20 cellular contexts compared by ENCODE assay signal in the genomic region with DNA sequence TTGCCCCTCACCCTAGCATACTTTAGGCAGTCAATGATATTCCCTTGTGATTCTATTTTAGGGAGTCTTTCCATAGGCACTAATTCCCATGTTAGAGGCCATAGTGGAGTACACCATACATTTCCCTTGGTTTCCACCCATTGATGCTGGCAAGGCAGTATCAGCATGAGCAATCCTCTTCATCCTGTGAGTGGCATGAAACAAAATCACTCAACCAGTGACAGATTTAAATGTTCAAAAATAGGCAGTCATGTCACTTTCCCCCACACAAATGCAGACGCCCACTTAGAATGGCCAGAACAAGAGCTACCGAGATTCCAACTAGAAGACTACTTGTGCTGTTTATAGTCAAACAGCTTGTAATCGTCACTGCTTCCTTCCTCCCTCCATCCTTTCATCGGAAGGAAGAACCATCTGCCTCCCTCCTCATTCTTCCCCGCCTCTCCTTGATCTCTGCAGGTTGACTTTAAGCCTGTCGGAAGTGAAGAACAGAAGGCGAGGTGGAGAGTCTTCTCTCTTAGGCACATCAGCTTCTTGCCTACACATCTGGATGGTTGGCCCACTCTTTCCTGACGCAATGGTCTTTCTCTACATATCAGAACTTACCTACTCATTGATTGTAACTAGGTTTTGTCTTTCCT. TPM values are rescaled to one million over a fixed set of nuclear protein-coding genes. Genes with fewer than 3 reads are reported as not detected.
DNase-seq lines count a peak whose midpoint lies in the region; ATAC-seq, FAIRE-seq and TF ChIP-seq lines count a peak whose summit lies in the region.
"Had no signal": no experiment of that assay in that cellular context is flagged by ENCODE, and none has a peak within 500 bp of the region (broad histone marks: within the 10 kb centered on the region; RNA-seq: fewer than 3 reads in every experiment).

No MANE protein-coding gene starts in this region.

- peak overlapping the region in 2 of 3 donors; percentile 10 to 81 for H3K27ac Mint-ChIP-seq in CD4-positive, CD25-positive, alpha-beta regulatory T cell
- peak overlapping the region; percentile 86 for H3K27ac Mint-ChIP-seq in CD8-positive, alpha-beta T cell
- H3K27ac Mint-ChIP-seq in activated CD4-positive, alpha-beta memory T cell treated with anti-CD3 and anti-CD28 coated beads for 36 hours, result peak overlapping the region; percentile 24

- H3K9me3 ChIP-seq in CD4-positive, CD25-positive, alpha-beta regulatory T cell (ENCODE audit: control insufficient read depth in 2 of 2, low read length in 2 of 2), result no peaks in the 10 kb centered on the region
- H3K9me3 ChIP-seq in CD8-positive, alpha-beta T cell (ENCODE audit: low read length), result no peaks in the 10 kb centered on the region
- H3K9me3 ChIP-seq in H1 (ENCODE audit: insufficient read depth in 2 of 2, low read depth in 1 of 2, low read length in 1 of 2), result no peaks in the 10 kb centered on the region
- H3K9me3 ChIP-seq: body of pancreas had no signal

- H2BK20ac ChIP-seq in H1 (ENCODE audit: low read length), result no peak overlapping the region

- H4K8ac ChIP-seq in H1 (ENCODE audit: extremely low read depth, insufficient read depth, low read length), result no peak overlapping the region

- no peak overlapping the region for H2BK120ac ChIP-seq in H1 (replicated peaks; ENCODE audit: low read depth, low read length)

- intact Hi-C loops in CD8-positive, alpha-beta T cell (cut with DNase I, micrococcal nuclease), result no loop called here
- intact Hi-C loops in activated CD4-positive, alpha-beta memory T cell treated with anti-CD3 and anti-CD28 coated beads for 36 hours (cut with micrococcal nuclease), result loop anchor here (2.0 kb wide), 1 partner anchor 60 kb away; no protein-coding TSS in a partner anchor

- peaks cover 11% of the 10 kb centered on the region for H3K27me3 Mint-ChIP-seq in CD4-positive, CD25-positive, alpha-beta regulatory T cell
- no peaks in the 10 kb centered on the region for H3K27me3 Mint-ChIP-seq in CD8-positive, alpha-beta T cell (ENCODE audit: low read depth)
- no peaks in the 10 kb centered on the region for H3K27me3 Mint-ChIP-seq in activated CD4-positive, alpha-beta memory T cell treated with anti-CD3 and anti-CD28 coated beads for 36 hours

- peak overlapping the region; percentile 22 for H3K4me3 ChIP-seq in CD4-positive, CD25-positive, alpha-beta regulatory T cell (ENCODE audit: low read depth, low read length)
- peak overlapping the region; percentile 26 for H3K4me3 ChIP-seq in CD8-positive, alpha-beta T cell (ENCODE audit: low read depth, low read length)
- no peak overlapping the region for H3K4me3 ChIP-seq in H1 (ENCODE audit: extremely low read depth in 1 of 4, insufficient read depth in 2 of 4, low read depth in 3 of 4, low read length in 4 of 4)
- H3K4me3 ChIP-seq: body of pancreas, sigmoid colon had no signal

- DNase-seq in CD4-positive, CD25-positive, alpha-beta regulatory T cell, result no peak
- no peak for DNase-seq in CD8-positive, alpha-beta T cell
- DNase-seq in activated CD4-positive, alpha-beta memory T cell treated with anti-CD3 and anti-CD28 coated beads for 36 hours, result peak; percentile 23
- DNase-seq in H1 (ENCODE audit: low read depth in 1 of 2, low spot score in 2 of 2) (no peak), iPS-NIHi7 (ENCODE audit: extremely low spot score) (no peak), NAMALWA (ENCODE audit: low spot score) (no peak)
- DNase-seq: activated CD8-positive, alpha-beta memory T cell treated with anti-CD3 and anti-CD28 coated beads, Interleukin-2, amount 10 ng/mL, durations not matched to agents 7 days and 5 days; AML-193; body of pancreas; H7; NCI-H2171 treated with DMSO at 0.1 percent for 48 hours; NCI-H774; SHP77 treated with DMSO at 0.1 percent for 48 hours; sigmoid colon; WERI-Rb-1 had no signal

- H3K79me1 ChIP-seq in H1 (ENCODE audit: low read depth, low read length), result no peaks in the 10 kb centered on the region

- no peak for FAIRE-seq in H1 (lab: Jason Lieb, UNC)
- FAIRE-seq: D721Med, endothelial cell of umbilical vein, keratinocyte had no signal

- no peaks in the 10 kb centered on the region for H3K79me2 ChIP-seq in H1 (ENCODE audit: control insufficient read depth in 1 of 2, insufficient read depth in 2 of 2, low read length in 2 of 2)

- no peak for TF ChIP-seq RAD21 in H1 (IDR thresholded peaks at IDR 0.05 in 1 of 2, conservative IDR thresholded peaks at IDR 0.05 in 1 of 2; ENCODE audit: low read depth in 2 of 2, low read length in 2 of 2)

- H3K4me3 Mint-ChIP-seq in CD4-positive, CD25-positive, alpha-beta regulatory T cell, result peak overlapping the region in 2 of 4 donors; percentile 44 to 84
- peak overlapping the region; percentile 52 for H3K4me3 Mint-ChIP-seq in CD8-positive, alpha-beta T cell
- peak overlapping the region; percentile 2 for H3K4me3 Mint-ChIP-seq in activated CD4-positive, alpha-beta memory T cell treated with anti-CD3 and anti-CD28 coated beads for 36 hours
- H3K4me3 Mint-ChIP-seq: activated CD8-positive, alpha-beta memory T cell treated with anti-CD3 and anti-CD28 coated beads, Interleukin-2, amount 10 ng/mL, durations not matched to agents 7 days and 5 days had no signal

- H3K9me3 Mint-ChIP-seq in CD4-positive, CD25-positive, alpha-beta regulatory T cell, result peaks cover 0 to 2% (median 0%) of the 10 kb centered on the region in 7 donors
- H3K9me3 Mint-ChIP-seq in CD8-positive, alpha-beta T cell, result no peaks in the 10 kb centered on the region
- H3K9me3 Mint-ChIP-seq in activated CD4-positive, alpha-beta memory T cell treated with anti-CD3 and anti-CD28 coated beads for 36 hours, result no peaks in the 10 kb centered on the region

- H3K4ac ChIP-seq in H1 (replicated peaks; ENCODE audit: insufficient read length, low read depth, low read length), result no peak overlapping the region

- WGBS in H1 (ENCODE audit: extremely low coverage in 1 of 2, insufficient coverage in 1 of 2, insufficient read length in 1 of 2, insufficient replicate concordance in 2 of 2, low coverage in 1 of 2, low lambda C conversion rate in 2 of 2, missing lambda C conversion rate in 1 of 2), 2 experiments, result 82% methylated on average over 8 of the region's 8 CpGs; no CpG with 5 or more reads in 1 of the 2 experiments

- peaks cover under 1% of the 10 kb centered on the region for H3K27me3 ChIP-seq in CD4-positive, CD25-positive, alpha-beta regulatory T cell (ENCODE audit: control insufficient read depth, insufficient read depth, low read length)
- no peaks in the 10 kb centered on the region for H3K27me3 ChIP-seq in CD8-positive, alpha-beta T cell (ENCODE audit: insufficient read depth, low read length)
- H3K27me3 ChIP-seq in H1 (replicated peaks in 1 of 4; ENCODE audit: control insufficient read depth in 3 of 4, extremely low read depth in 1 of 4, insufficient read depth in 3 of 4, low read length in 3 of 4), result no peaks in the 10 kb centered on the region
- H3K27me3 ChIP-seq: body of pancreas, sigmoid colon had no signal

- peaks cover 5% of the 10 kb centered on the region for H3K4me1 ChIP-seq in CD4-positive, CD25-positive, alpha-beta regulatory T cell (ENCODE audit: control insufficient read depth, insufficient read depth, low read length, poor library complexity, severe bottlenecking)
- H3K4me1 ChIP-seq in CD8-positive, alpha-beta T cell (ENCODE audit: insufficient read depth, low read length), result peaks cover 34% of the 10 kb centered on the region
- no peaks in the 10 kb centered on the region for H3K4me1 ChIP-seq in H1 (replicated peaks in 1 of 4; ENCODE audit: control insufficient read depth in 3 of 4, insufficient read depth in 4 of 4, low read length in 3 of 4)
- H3K4me1 ChIP-seq: body of pancreas, sigmoid colon had no signal

- CTCF ChIA-PET in CD8-positive, alpha-beta T cell (lab: Charles Lee), result interaction anchor here (0.7 to 2.0 kb wide), 6 partner anchors 17 to 67 kb away, joined by 3 to 5 read pairs (median 4); a partner anchor contains a TSS
- CTCF ChIA-PET in activated CD4-positive, alpha-beta memory T cell treated with anti-CD3 and anti-CD28 coated beads for 36 hours (lab: Charles Lee), result interaction anchor here (0.9 to 2.0 kb wide), 3 partner anchors 19 to 308 kb away, joined by 3 to 6 read pairs (median 3); no protein-coding TSS in a partner anchor
- CTCF ChIA-PET in H1 (lab: Charles Lee; ENCODE audit: partially characterized antibody), result interaction anchor here (1.1 to 2.1 kb wide), 2 partner anchors 13 to 46 kb away, joined by 4 to 7 read pairs; no protein-coding TSS in a partner anchor

- no peak overlapping the region for H3K56ac ChIP-seq in H1 (replicated peaks; ENCODE audit: insufficient read length, low read depth, low read length)

- no peaks in the 10 kb centered on the region for H3K23me2 ChIP-seq in H1 (ENCODE audit: low read depth, low read length)

- H3K14ac ChIP-seq in H1 (ENCODE audit: insufficient read length), result no peak overlapping the region

- peak overlapping the region; percentile 66; the same call in 1 of the 2 replicates for H2AFZ ChIP-seq in H1 (ENCODE audit: low read length)

- H4K20me1 ChIP-seq in H1 (replicated peaks in 1 of 2; ENCODE audit: control insufficient read depth in 1 of 2, insufficient read depth in 2 of 2, low read length in 2 of 2), result no peaks in the 10 kb centered on the region

- TF ChIP-seq EP300 in H1 (IDR thresholded peaks at IDR 0.05; ENCODE audit: borderline replicate concordance in 1 of 2, low read depth in 2 of 2, low read length in 2 of 2), result no peak

- no peak overlapping the region for H2BK12ac ChIP-seq in H1 (ENCODE audit: low read depth, low read length)

- ATAC-seq in CD4-positive, CD25-positive, alpha-beta regulatory T cell (ENCODE audit: low read depth in 2 of 2), result no peak
- ATAC-seq in CD8-positive, alpha-beta T cell, result peak; percentile 25
- ATAC-seq in GM21515 (IDR thresholded peaks at IDR 0.05; ENCODE audit: unreplicated experiment) (no peak), HG02798 (IDR thresholded peaks at IDR 0.05; ENCODE audit: poor library complexity, unreplicated experiment) (no peak)
- ATAC-seq: body of pancreas had no signal

- H2AK5ac ChIP-seq in H1 (ENCODE audit: low read depth, low read length), result no peak overlapping the region

- H3K4me1 Mint-ChIP-seq in CD4-positive, CD25-positive, alpha-beta regulatory T cell, result peaks cover 6 to 25% (median 11%) of the 10 kb centered on the region in 4 donors
- H3K4me1 Mint-ChIP-seq in CD8-positive, alpha-beta T cell (ENCODE audit: low read depth), result peaks cover 29% of the 10 kb centered on the region
- peaks cover 24% of the 10 kb centered on the region for H3K4me1 Mint-ChIP-seq in activated CD4-positive, alpha-beta memory T cell treated with anti-CD3 and anti-CD28 coated beads for 36 hours (ENCODE audit: low read depth)

- no peak overlapping the region for H4K5ac ChIP-seq in H1 (ENCODE audit: insufficient read length, low read depth, low read length)

- H3K23ac ChIP-seq in H1 (ENCODE audit: insufficient read length), result no peak overlapping the region

- no peaks in the 10 kb centered on the region for H3K36me3 Mint-ChIP-seq in CD4-positive, CD25-positive, alpha-beta regulatory T cell
- H3K36me3 Mint-ChIP-seq in CD8-positive, alpha-beta T cell, result no peaks in the 10 kb centered on the region
- no peaks in the 10 kb centered on the region for H3K36me3 Mint-ChIP-seq in activated CD4-positive, alpha-beta memory T cell treated with anti-CD3 and anti-CD28 coated beads for 36 hours
- H3K36me3 Mint-ChIP-seq: activated CD8-positive, alpha-beta memory T cell treated with anti-CD3 and anti-CD28 coated beads, Interleukin-2, amount 10 ng/mL, durations not matched to agents 7 days and 5 days had no signal

- TF ChIP-seq POLR2A in H1 (IDR thresholded peaks at IDR 0.05; ENCODE audit: control extremely low read depth in 1 of 2, low read depth in 2 of 2, low read length in 2 of 2), result no peak

- no peak overlapping the region for H2BK5ac ChIP-seq in H1 (ENCODE audit: low read depth, low read length)

- H3K9ac ChIP-seq in H1 (replicated peaks in 1 of 4; ENCODE audit: extremely low read depth in 1 of 4, low read depth in 3 of 4, low read length in 3 of 4), result no peak overlapping the region

- H3K18ac ChIP-seq in H1 (ENCODE audit: extremely low read depth, low read length), result no peak overlapping the region

- H3K27ac ChIP-seq in CD4-positive, CD25-positive, alpha-beta regulatory T cell (ENCODE audit: insufficient read depth, low read length, poor library complexity, severe bottlenecking), result no peak overlapping the region
- peak overlapping the region; percentile 38 for H3K27ac ChIP-seq in CD8-positive, alpha-beta T cell (ENCODE audit: low read depth, low read length)
- H3K27ac ChIP-seq in H1 (ENCODE audit: low read depth, low read length), result no peak overlapping the region
- H3K27ac ChIP-seq: body of pancreas, sigmoid colon, WERI-Rb-1 had no signal

- H3K4me2 ChIP-seq in H1 (ENCODE audit: insufficient read depth in 1 of 2, low read depth in 2 of 2, low read length in 2 of 2), result no peak overlapping the region

- H2BK15ac ChIP-seq in H1 (ENCODE audit: low read length), result no peak overlapping the region

- TF ChIP-seq CTCF in CD8-positive, alpha-beta T cell (IDR thresholded peaks at IDR 0.05), result no peak
- TF ChIP-seq CTCF in H1 (IDR thresholded peaks at IDR 0.05; ENCODE audit: control extremely low read depth in 1 of 3, insufficient read depth in 1 of 3, low read depth in 1 of 3, low read length in 3 of 3), result no peak

- H4K91ac ChIP-seq in H1 (replicated peaks; ENCODE audit: insufficient read length, low read length), result no peak overlapping the region

- POLR2A ChIA-PET in CD8-positive, alpha-beta T cell (lab: Charles Lee), result interaction anchor here (1.0 to 1.5 kb wide), 4 partner anchors 10 to 42 kb away, joined by 3 to 7 read pairs (median 4); a partner anchor contains a TSS
- POLR2A ChIA-PET in activated CD4-positive, alpha-beta memory T cell treated with anti-CD3 and anti-CD28 coated beads for 36 hours (lab: Charles Lee), result interaction anchor here (0.6 kb wide), 1 partner anchor 162 kb away, joined by 3 read pairs; no protein-coding TSS in a partner anchor
- POLR2A ChIA-PET in H1 (lab: Charles Lee; ENCODE audit: partially characterized antibody), result interaction anchor here (1.5 kb wide), 1 partner anchor 38 kb away, joined by 3 read pairs; no protein-coding TSS in a partner anchor

- no peaks in the 10 kb centered on the region for H3K36me3 ChIP-seq in CD4-positive, CD25-positive, alpha-beta regulatory T cell (ENCODE audit: control insufficient read depth, insufficient read depth, low read length)
- H3K36me3 ChIP-seq in CD8-positive, alpha-beta T cell (ENCODE audit: insufficient read depth, low read length), result no peaks in the 10 kb centered on the region
- H3K36me3 ChIP-seq in H1 (ENCODE audit: control insufficient read depth in 2 of 4, insufficient read depth in 4 of 4, low read length in 3 of 4), result no peaks in the 10 kb centered on the region
- H3K36me3 ChIP-seq: sigmoid colon, WERI-Rb-1 had no signal

RNA-seq across cellular contexts. Expression of a gene that starts 22.5 kb away (rescaled TPM):
- 2.9 TPM for total RNA-seq in CD4-positive, CD25-positive, alpha-beta regulatory T cell
- polyA plus RNA-seq in CD4-positive, CD25-positive, alpha-beta regulatory T cell, result under 1 TPM in 3 of 4 donors, not detected in 1; 0.25 to 0.84 (median 0.26) TPM
- total RNA-seq in CD8-positive, alpha-beta T cell, result 10 to 100 TPM in 1 of 2 experiments, 1 to 10 TPM in 1; 9.0 to 12.9 TPM
- 1 to 10 TPM; 4.8 to 6.8 TPM for total RNA-seq in activated CD4-positive, alpha-beta memory T cell treated with anti-CD3 and anti-CD28 coated beads for 36 hours
- total RNA-seq in H1 (2021; fragmentation: NEBNext Ultra II Directional; extraction: Animal tissue kit (Norgen Biotek cat#: 25700)), result 6.8 and 7.9 TPM in 2 replicates
- 2.9 and 3.8 TPM in 2 replicates for polyA plus RNA-seq in H1 (2011; rRNA removed)
- 3.4 TPM for polyA plus RNA-seq in H1 (2011; cell fraction: cytosol; rRNA removed)
- 5.9 TPM for polyA plus RNA-seq in H1 (2011; cell fraction: nucleus; rRNA removed)
- polyA plus RNA-seq in H1 (2012, experiment 1 of 2), result 2.7 to 5.7 TPM (median 3.8 TPM) in 4 replicates
- 4.8 TPM for polyA plus RNA-seq in H1 (2012, experiment 2 of 2)
- 2.7 TPM for polyA plus RNA-seq in H1 (2013, experiment 1 of 2)
- polyA plus RNA-seq in H1 (2013, experiment 2 of 2), result 3.0 TPM
- 8.9 and 9.3 TPM in 2 replicates for polyA minus RNA-seq in H1 (2011; rRNA and poly(A)+ RNA removed)
- polyA minus RNA-seq in H1 (2011; cell fraction: cytosol; rRNA and poly(A)+ RNA removed), result 3.4 TPM
- polyA minus RNA-seq in H1 (2011; cell fraction: nucleus; rRNA and poly(A)+ RNA removed), result 3.1 TPM

RNA-seq across cellular contexts. Expression of a gene that starts 41.8 kb away (rescaled TPM):
- total RNA-seq in CD4-positive, CD25-positive, alpha-beta regulatory T cell, result 1,575 TPM
- polyA plus RNA-seq in CD4-positive, CD25-positive, alpha-beta regulatory T cell, result 1,000 to 10,000 TPM; 4,189 to 7,317 (median 5,908) TPM
- 1,000 to 10,000 TPM; 2,340 to 2,437 TPM for total RNA-seq in CD8-positive, alpha-beta T cell
- 1,000 to 10,000 TPM; 1,539 to 1,545 TPM for total RNA-seq in activated CD4-positive, alpha-beta memory T cell treated with anti-CD3 and anti-CD28 coated beads for 36 hours
- 1,233 and 1,283 TPM in 2 replicates for total RNA-seq in H1 (2021; fragmentation: NEBNext Ultra II Directional; extraction: Animal tissue kit (Norgen Biotek cat#: 25700))
- 329 and 624 TPM in 2 replicates for polyA plus RNA-seq in H1 (2011; rRNA removed)
- 1,115 TPM for polyA plus RNA-seq in H1 (2011; cell fraction: cytosol; rRNA removed)
- polyA plus RNA-seq in H1 (2011; cell fraction: nucleus; rRNA removed), result 249 TPM
- 908 to 2,019 TPM (median 1,325 TPM) in 4 replicates for polyA plus RNA-seq in H1 (2012, experiment 1 of 2)
- 1,153 TPM for polyA plus RNA-seq in H1 (2012, experiment 2 of 2)
- 2,859 TPM for polyA plus RNA-seq in H1 (2013, experiment 1 of 2)
- polyA plus RNA-seq in H1 (2013, experiment 2 of 2), result 2,776 TPM
- 93.0 and 207 TPM in 2 replicates for polyA minus RNA-seq in H1 (2011; rRNA and poly(A)+ RNA removed)
- 183 TPM for polyA minus RNA-seq in H1 (2011; cell fraction: cytosol; rRNA and poly(A)+ RNA removed)
- 327 TPM for polyA minus RNA-seq in H1 (2011; cell fraction: nucleus; rRNA and poly(A)+ RNA removed)

Comparison
In these comparisons a context has a peak if more than half of its experiments do, and no peak if none do; other contexts are left out.
1. H3K4me3 ChIP-seq: peak in CD4-positive, CD25-positive, alpha-beta regulatory T cell (single experiment) and CD8-positive, alpha-beta T cell (single experiment); none in H1 (0 of 4).
2. H3K27ac Mint-ChIP-seq: peak in every context shown above with its lines; median percentile 86 in CD8-positive, alpha-beta T cell; 46 in CD4-positive, CD25-positive, alpha-beta regulatory T cell; 24 in activated CD4-positive, alpha-beta memory T cell treated with anti-CD3 and anti-CD28 coated beads for 36 hours.